Comparison of ENCODE assay signal across 1 cellular context in the genomic region with DNA sequence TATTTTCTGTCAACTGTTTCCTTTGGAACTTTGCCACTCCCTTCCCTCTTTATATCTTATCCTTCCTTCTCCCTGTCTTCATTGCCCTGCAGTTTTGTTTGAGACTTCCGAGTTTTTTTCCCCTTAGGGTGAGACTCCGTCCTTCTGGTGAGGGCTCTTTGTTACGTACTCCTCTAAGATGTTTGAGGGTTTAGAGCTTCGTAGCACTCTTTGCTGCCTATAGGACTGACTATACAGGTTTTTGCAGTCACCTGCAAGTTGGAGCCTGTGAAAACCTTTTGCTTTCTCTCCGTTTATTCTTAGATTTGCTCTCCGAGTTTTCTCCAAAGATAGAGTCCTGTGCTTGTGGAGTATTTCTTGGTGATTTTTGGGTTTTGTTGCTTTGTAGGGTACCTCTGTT.
TF ChIP-seq lines count a peak whose summit lies in the region.

No MANE protein-coding gene starts in this region.

TF ChIP-seq in WTC11, 78 proteins besides CTCF, POLR2A, EP300 and RAD21 (continued from another document):
- TF ChIP-seq OVOL2 (CRISPR knock-in tag; IDR thresholded peaks at IDR 0.05; ENCODE audit: borderline replicate concordance) = no peak
